ENCODE assay signal across 2 cellular contexts in the genomic region with DNA sequence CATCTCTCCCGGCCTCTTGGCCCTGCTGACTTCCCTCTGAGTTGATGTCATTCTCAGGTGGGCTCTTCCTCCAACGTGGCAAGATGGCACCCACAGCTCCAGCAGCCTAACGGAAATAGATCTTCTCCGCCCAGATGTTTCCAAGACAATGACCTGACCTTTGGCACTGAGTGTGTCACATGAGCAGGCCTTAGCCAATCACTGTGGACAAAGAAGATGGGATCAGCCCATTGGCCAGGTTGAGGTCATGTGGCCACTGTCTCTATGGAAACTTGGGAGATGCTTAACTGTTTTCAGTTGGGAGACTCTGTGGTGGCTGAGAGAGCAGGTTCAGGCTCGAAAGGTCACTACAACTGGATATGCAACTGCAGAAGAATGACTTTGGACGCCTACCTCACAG.
TF ChIP-seq lines count a peak whose summit lies in the region.

No MANE protein-coding gene starts in this region.

TF ChIP-seq in HepG2, 621 proteins besides CTCF, POLR2A, EP300 and RAD21:
- TF ChIP-seq NFYC (CRISPR knock-in tag; IDR thresholded peaks at IDR 0.05) (peak; percentile 20; the same call in 1 of the 2 replicates), USF2 (IDR thresholded peaks at IDR 0.05; ENCODE audit: low read depth, low read length) (0 out of 2 replicates have a peak, but pooled peaks have one; percentile 38), USF2 (CRISPR knock-in tag; IDR thresholded peaks at IDR 0.05; ENCODE audit: borderline replicate concordance) (no peak), RBFOX2 (IDR thresholded peaks at IDR 0.05; ENCODE audit: low read depth, low read length) (no peak)
TF ChIP-seq in HepG2: peak in this region for 2.

TF ChIP-seq in HEK293T, 16 proteins besides CTCF, POLR2A, EP300 and RAD21:
- TF ChIP-seq BHLHE40 (IDR thresholded peaks at IDR 0.05; ENCODE audit: borderline replicate concordance) = no peak
- TF ChIP-seq PKNOX1 (IDR thresholded peaks at IDR 0.05) = no peak
- TF ChIP-seq TARDBP (IDR thresholded peaks at IDR 0.05) = no peak
- TF ChIP-seq CTBP1 (IDR thresholded peaks at IDR 0.05; ENCODE audit: borderline replicate concordance) = no peak
- TF ChIP-seq ELF4 (IDR thresholded peaks at IDR 0.05) = no peak
- no peak for TF ChIP-seq LEF1 (IDR thresholded peaks at IDR 0.05; ENCODE audit: borderline replicate concordance)
- no peak for TF ChIP-seq HDGF (IDR thresholded peaks at IDR 0.05; ENCODE audit: borderline replicate concordance)
